ENCODE assay signal across 20 cellular contexts in the genomic region with DNA sequence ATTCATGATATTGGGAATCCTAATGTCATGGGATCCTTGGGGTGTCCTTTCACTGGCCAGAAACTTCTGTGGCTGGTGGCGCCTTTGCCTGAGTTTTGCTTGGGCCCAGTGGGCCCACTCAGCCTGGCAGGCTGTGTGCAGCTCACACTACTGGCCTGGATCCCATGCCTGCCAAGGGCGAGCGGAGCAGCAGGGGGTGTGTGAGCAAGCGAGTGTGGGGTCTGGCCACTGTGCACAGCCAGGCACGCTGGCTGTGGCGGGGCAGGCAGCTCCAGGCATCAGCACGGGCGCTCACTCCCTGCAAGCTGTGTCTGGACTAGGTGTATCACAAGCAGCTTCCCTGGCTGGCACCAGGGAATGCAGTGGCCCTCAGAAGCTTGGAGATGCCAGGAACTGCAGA.
A peak's percentile ranks its signal among the peaks of the same experiment; 100 is the strongest.
DNase-seq lines count a peak whose midpoint lies in the region; ATAC-seq and TF ChIP-seq lines count a peak whose summit lies in the region.
"Had no signal": no experiment of that assay in that cellular context is flagged by ENCODE, and none has a peak within 500 bp of the region (broad histone marks: within the 10 kb centered on the region; RNA-seq: fewer than 3 reads in every experiment).

No MANE protein-coding gene starts in this region.

- H3K36me3 ChIP-seq in BE2C (no peaks in the 10 kb centered on the region), mesenchymal stem cell (ENCODE audit: control insufficient read depth in 1 of 2, insufficient read depth in 2 of 2, low read depth in 1 of 2, low read length in 2 of 2) (peaks cover 8 to 15% of the 10 kb centered on the region in 2 experiments), stomach (peaks cover 7 to 28% (median 21%) of the 10 kb centered on the region in 4 donors)
- peaks cover 30 to 77% (median 38%) of the 10 kb centered on the region in 11 experiments for H3K36me3 ChIP-seq in BLaER1 treated with 17β-estradiol and CSF1 and Interleukin-3, amounts not matched to agents 10 nM and 100 nM

- no peak for TF ChIP-seq CTCF in BE2C (IDR thresholded peaks at IDR 0.05; ENCODE audit: low read depth, low read length)
- TF ChIP-seq CTCF in stomach (IDR thresholded peaks at IDR 0.05) = no peak

- TF ChIP-seq POLR2A in stomach (IDR thresholded peaks at IDR 0.05) = no peak

- H3K4me1 ChIP-seq in BE2C = no peaks in the 10 kb centered on the region
- no peaks in the 10 kb centered on the region for H3K4me1 ChIP-seq in BLaER1 treated with 17β-estradiol and CSF1 and Interleukin-3, amounts not matched to agents 10 nM and 100 nM
- peaks cover 2% of the 10 kb centered on the region for H3K4me1 ChIP-seq in mesenchymal stem cell (ENCODE audit: control insufficient read depth, insufficient read depth, low read depth, low read length)
- peaks cover 8 to 29% (median 14%) of the 10 kb centered on the region in 4 donors for H3K4me1 ChIP-seq in stomach
- H3K4me1 ChIP-seq: A549 had no signal

- no peak overlapping the region for H4K8ac ChIP-seq in mesenchymal stem cell (ENCODE audit: low read length)

- H3K4ac ChIP-seq in mesenchymal stem cell (ENCODE audit: low read depth in 1 of 2, low read length in 2 of 2) = no peak overlapping the region

- no peak overlapping the region for H3K23ac ChIP-seq in mesenchymal stem cell (ENCODE audit: low read length in 2 of 2)

- peak overlapping the region; percentile 50 for H4K91ac ChIP-seq in mesenchymal stem cell (ENCODE audit: low read length)

- H3K9ac ChIP-seq in BLaER1 treated with 17β-estradiol and CSF1 and Interleukin-3, amounts not matched to agents 10 nM and 100 nM = no peak overlapping the region
- no peak overlapping the region for H3K9ac ChIP-seq in mesenchymal stem cell (ENCODE audit: low read length)

- no peak overlapping the region for H2AK5ac ChIP-seq in mesenchymal stem cell (ENCODE audit: low read length, severe bottlenecking)

- DNase-seq in BE2C (peak; percentile 13), mesenchymal stem cell (no peak), kidney glomerular epithelial cell (lab: John Stamatoyannopoulos, UW) (no peak), stomach (no peak)
- DNase-seq: 8988T; ACHN; AML-193; CD4-positive, alpha-beta T cell; CD8-positive, alpha-beta memory T cell; DMS 273 treated with DMSO at 0.1 percent for 48 hours; DMS79; EL; GDM1; H9 had no signal

- no peaks in the 10 kb centered on the region; the same call in 1 of the 2 replicates for H3K9me3 ChIP-seq in BE2C
- H3K9me3 ChIP-seq in BLaER1 treated with 17β-estradiol and CSF1 and Interleukin-3, amounts not matched to agents 10 nM and 100 nM (replicated peaks in 1 of 11) = peaks cover 28 to 53% (median 42%) of the 10 kb centered on the region in 11 experiments
- no peaks in the 10 kb centered on the region for H3K9me3 ChIP-seq in mesenchymal stem cell (ENCODE audit: control insufficient read depth, low read length)
- H3K9me3 ChIP-seq in stomach = peaks cover 0 to 4% (median 0%) of the 10 kb centered on the region in 4 donors

- ATAC-seq in HG03135 (IDR thresholded peaks at IDR 0.05; ENCODE audit: unreplicated experiment) = no peak
- ATAC-seq: A549, GM12878, GM23338, HCT116 had no signal

- H2BK120ac ChIP-seq in mesenchymal stem cell (ENCODE audit: low read depth, low read length) = no peak overlapping the region

- peaks cover 0 to 56% (median 0%) of the 10 kb centered on the region in 11 experiments; a peak in 3 of 22 replicates for H4K20me1 ChIP-seq in BLaER1 treated with 17β-estradiol and CSF1 and Interleukin-3, amounts not matched to agents 10 nM and 100 nM

- H2BK12ac ChIP-seq in mesenchymal stem cell (ENCODE audit: low read length in 2 of 2) = no peak overlapping the region

- H3K18ac ChIP-seq in mesenchymal stem cell (ENCODE audit: low read depth in 1 of 2, low read length in 2 of 2) = no peak overlapping the region

- peak overlapping the region; percentile 23 for H2BK15ac ChIP-seq in mesenchymal stem cell (ENCODE audit: low read depth, poor library complexity, severe bottlenecking)

- H3K79me1 ChIP-seq in mesenchymal stem cell (replicated peaks; ENCODE audit: low read length, poor library complexity, severe bottlenecking) = peaks cover 24% of the 10 kb centered on the region

- no peak overlapping the region for H3K4me3 ChIP-seq in BE2C (ENCODE audit: low read depth, low read length)
- H3K4me3 ChIP-seq in BLaER1 treated with 17β-estradiol and CSF1 and Interleukin-3, amounts not matched to agents 10 nM and 100 nM = peak overlapping the region in 6 of 10 experiments; percentile 2 to 35 (median 18); a peak in 6 of 20 replicates
- H3K4me3 ChIP-seq in mesenchymal stem cell (ENCODE audit: insufficient read depth in 1 of 2, low read depth in 1 of 2, low read length in 2 of 2) = no peak overlapping the region
- no peak overlapping the region for H3K4me3 ChIP-seq in stomach
- H3K4me3 ChIP-seq: A549, GM12878, GM23338 had no signal

- H3K4me2 ChIP-seq in BLaER1 treated with 17β-estradiol and CSF1 and Interleukin-3, amounts not matched to agents 10 nM and 100 nM = no peak overlapping the region
- no peak overlapping the region for H3K4me2 ChIP-seq in mesenchymal stem cell (ENCODE audit: low read length, poor library complexity, severe bottlenecking)
- H3K4me2 ChIP-seq: A549, GM23338 had no signal

- no peak overlapping the region for H3K27ac ChIP-seq in BLaER1 treated with 17β-estradiol and CSF1 and Interleukin-3, amounts not matched to agents 10 nM and 100 nM
- H3K27ac ChIP-seq in mesenchymal stem cell (ENCODE audit: low read length, poor library complexity, severe bottlenecking) (no peak overlapping the region), stomach (no peak overlapping the region)
- H3K27ac ChIP-seq: A549 had no signal

- 95% methylated on average over 8 of the region's 8 CpGs for whole genome bisulfite sequencing in mesenchymal stem cell
- 94 to 99% (median 98%) methylated on average over 8 of the region's 8 CpGs for WGBS in stomach, 5 donors

- H3K14ac ChIP-seq in mesenchymal stem cell (ENCODE audit: low read length in 2 of 2) = no peak overlapping the region

- H2BK5ac ChIP-seq in mesenchymal stem cell (ENCODE audit: low read depth, low read length, poor library complexity, severe bottlenecking) = no peak overlapping the region

- H3K27me3 ChIP-seq in BE2C (no peaks in the 10 kb centered on the region), mesenchymal stem cell (ENCODE audit: control insufficient read depth in 1 of 2, insufficient read depth in 1 of 2, low read length in 2 of 2) (no peaks in the 10 kb centered on the region), stomach (no peaks in the 10 kb centered on the region)
- H3K27me3 ChIP-seq in BLaER1 treated with 17β-estradiol and CSF1 and Interleukin-3, amounts not matched to agents 10 nM and 100 nM = no peaks in the 10 kb centered on the region

- intact Hi-C loops in stomach (cut with DNase I; ENCODE audit: low total_unique reads) = no loop called here

- TF ChIP-seq EP300 in stomach (IDR thresholded peaks at IDR 0.05) = no peak

- no peak overlapping the region for H2AFZ ChIP-seq in mesenchymal stem cell (ENCODE audit: low read depth, low read length)
- H2AFZ ChIP-seq: GM23338 had no signal

Comparison
In these comparisons a context has a peak if more than half of its experiments do, and no peak if none do; other contexts are left out.
1. H3K4me3 ChIP-seq: peak in BLaER1 treated with 17β-estradiol and CSF1 and Interleukin-3, amounts not matched to agents 10 nM and 100 nM (6 of 10); none in BE2C (single experiment), mesenchymal stem cell (0 of 2) and stomach (0 of 4).